Comparison of ENCODE assay signal across 8 cellular contexts in genomic region chr17:2138318-2138717, GRCh38.
DNase-seq lines count a peak whose midpoint lies in the region; ATAC-seq and TF ChIP-seq lines count a peak whose summit lies in the region.

No MANE protein-coding gene starts in this region.

- peaks cover 15% of the 10 kb centered on the region for H3K4me1 Mint-ChIP-seq in CD8-positive, alpha-beta T cell (ENCODE audit: low read depth)

- POLR2A ChIA-PET in CD8-positive, alpha-beta T cell (lab: Charles Lee), result no interaction called here

- H3K9me3 Mint-ChIP-seq in CD8-positive, alpha-beta T cell, result no peaks in the 10 kb centered on the region

- no peaks in the 10 kb centered on the region for H3K36me3 ChIP-seq in CD8-positive, alpha-beta T cell (ENCODE audit: insufficient read depth, low read length)
- H3K36me3 ChIP-seq in esophagus muscularis mucosa, result peaks cover 0 to 3% (median 0%) of the 10 kb centered on the region in 4 donors

- no peak overlapping the region for H3K27ac ChIP-seq in CD8-positive, alpha-beta T cell (ENCODE audit: low read depth, low read length)
- H3K27ac ChIP-seq in esophagus muscularis mucosa (replicated peaks in 1 of 4), result peak overlapping the region in 1 of 4 donors; percentile 39

- ATAC-seq in CD8-positive, alpha-beta T cell, result peak; percentile 68

- CTCF ChIA-PET in CD8-positive, alpha-beta T cell (lab: Charles Lee), result interaction anchor here (0.6 to 3.0 kb wide), 5 partner anchors 11 to 315 kb away, joined by 3 to 12 read pairs (median 3); no protein-coding TSS in a partner anchor

- H3K27me3 Mint-ChIP-seq in CD8-positive, alpha-beta T cell (ENCODE audit: low read depth), result no peaks in the 10 kb centered on the region

- no peak for TF ChIP-seq EP300 in esophagus muscularis mucosa (IDR thresholded peaks at IDR 0.05)

- no peak overlapping the region for H3K4me3 ChIP-seq in CD8-positive, alpha-beta T cell (ENCODE audit: low read depth, low read length)
- no peak overlapping the region for H3K4me3 ChIP-seq in choroid plexus epithelial cell (ENCODE audit: low read depth, low read length)
- H3K4me3 ChIP-seq in esophagus muscularis mucosa, result no peak overlapping the region

- H3K9me3 ChIP-seq in CD8-positive, alpha-beta T cell (ENCODE audit: low read length), result no peaks in the 10 kb centered on the region
- H3K9me3 ChIP-seq in esophagus muscularis mucosa, result no peaks in the 10 kb centered on the region

- peak in 3 of 7 experiments; percentile 12 to 41 (median 37) for DNase-seq in CD8-positive, alpha-beta T cell
- DNase-seq in M059J (ENCODE audit: low read depth) (peak; percentile 79), choroid plexus epithelial cell (ENCODE audit: low read depth) (peak; percentile 38), NCI-H1417 treated with DMSO at 0.1 percent for 48 hours (lab: John Stamatoyannopoulos, UW) (no peak), NCI-H774 (lab: John Stamatoyannopoulos, UW) (no peak), esophagus muscularis mucosa (ENCODE audit: extremely low spot score) (no peak)
- peak; percentile 3 for DNase-seq in stimulated activated CD8-positive, alpha-beta memory T cell treated with anti-CD3 and anti-CD28 coated beads, Interleukin-12 subunit alpha, Interleukin-12 subunit beta, amount 100 ng/mL, for 24 hours (ENCODE audit: extremely low read depth)

- H3K36me3 Mint-ChIP-seq in CD8-positive, alpha-beta T cell, result peaks cover 29% of the 10 kb centered on the region

- H3K4me1 ChIP-seq in CD8-positive, alpha-beta T cell (ENCODE audit: insufficient read depth, low read length), result peaks cover 13% of the 10 kb centered on the region
- peaks cover 15 to 30% (median 27%) of the 10 kb centered on the region in 4 donors for H3K4me1 ChIP-seq in esophagus muscularis mucosa

- H3K27me3 ChIP-seq in CD8-positive, alpha-beta T cell (ENCODE audit: insufficient read depth, low read length), result no peaks in the 10 kb centered on the region
- H3K27me3 ChIP-seq in esophagus muscularis mucosa, result no peaks in the 10 kb centered on the region

- no peak overlapping the region for H3K4me3 Mint-ChIP-seq in CD8-positive, alpha-beta T cell

- peak overlapping the region; percentile 47 for H3K27ac Mint-ChIP-seq in CD8-positive, alpha-beta T cell

- TF ChIP-seq CTCF in CD8-positive, alpha-beta T cell (IDR thresholded peaks at IDR 0.05), result no peak
- TF ChIP-seq CTCF in choroid plexus epithelial cell (conservative IDR thresholded peaks at IDR 0.05; ENCODE audit: low read depth, low read length) (no peak), esophagus muscularis mucosa (IDR thresholded peaks at IDR 0.05) (no peak)

- intact Hi-C loops in CD8-positive, alpha-beta T cell (cut with DNase I, micrococcal nuclease), result loop anchor here in 1 of 2 experiments (5.0 kb wide), 1 partner anchor 79 kb away; no protein-coding TSS in a partner anchor
- intact Hi-C loops in esophagus muscularis mucosa (cut with DNase I), result no loop called here

- peak; percentile 52 for TF ChIP-seq POLR2A in GM19193 (IDR thresholded peaks at IDR 0.05; ENCODE audit: extremely low read depth, insufficient read depth, insufficient read length)
- TF ChIP-seq POLR2A in esophagus muscularis mucosa (IDR thresholded peaks at IDR 0.05; ENCODE audit: low read depth), result no peak

- 33% methylated on average over 1 of the region's 1 CpG for WGBS in esophagus muscularis mucosa

Comparison
In these comparisons a context has a peak if more than half of its experiments do, and no peak if none do; other contexts are left out.
1. DNase-seq: peak in M059J (single experiment), choroid plexus epithelial cell (single experiment) and stimulated activated CD8-positive, alpha-beta memory T cell treated with anti-CD3 and anti-CD28 coated beads, Interleukin-12 subunit alpha, Interleukin-12 subunit beta, amount 100 ng/mL, for 24 hours (single experiment); none in NCI-H1417 treated with DMSO at 0.1 percent for 48 hours (single experiment), NCI-H774 (single experiment) and esophagus muscularis mucosa (single experiment).